ENCODE assay signal across 20 cellular contexts in the genomic region with DNA sequence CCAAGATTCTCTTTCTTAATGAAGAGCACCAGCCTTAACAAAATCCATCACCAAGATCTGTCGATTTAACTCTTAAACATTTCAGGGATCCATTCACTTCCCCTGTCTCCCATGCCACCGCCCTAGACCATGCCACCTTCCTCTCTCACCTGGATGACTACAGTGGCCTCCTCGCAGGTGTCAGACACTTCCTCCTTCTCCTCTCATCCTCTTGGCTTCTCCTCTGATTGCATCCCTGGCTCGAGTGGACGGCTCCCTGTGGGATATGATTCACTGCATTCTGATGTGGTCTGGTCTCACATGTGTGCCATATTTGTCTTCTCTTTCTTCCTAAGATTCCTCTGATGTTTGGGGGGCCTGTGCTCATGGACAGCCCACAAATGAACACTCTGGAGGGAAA.
"Had no signal": no experiment of that assay in that cellular context is flagged by ENCODE, and none has a peak within 500 bp of the region (broad histone marks: within the 10 kb centered on the region; RNA-seq: fewer than 3 reads in every experiment).

No MANE protein-coding gene starts in this region.

- H3K9ac ChIP-seq: neural progenitor cell had no signal

- ATAC-seq: heart left ventricle; left lung; naive thymus-derived CD8-positive, alpha-beta T cell; right lobe of liver; stimulated activated naive B cell treated with anti-CD40 and anti-IgM and Interleukin-4, amounts not matched to agents 10 μg/mL and 1 μg/mL and 100 μg/mL, for 72 hours had no signal

- H3K27ac ChIP-seq: brain microvascular endothelial cell, epithelial cell of prostate, heart left ventricle, left lung, neural progenitor cell, right lobe of liver, thoracic aorta, WERI-Rb-1 had no signal

- H3K27me3 ChIP-seq: brain microvascular endothelial cell, left lung, neural progenitor cell, right lobe of liver had no signal

- H3K4me1 ChIP-seq: heart left ventricle, left lung, right lobe of liver had no signal

- DNase-seq: activated CD4-positive, alpha-beta T cell treated with anti-CD3 and anti-CD28 coated beads for 1 hour; activated gamma-delta T cell treated with Interleukin-2 at 50 U/mL for 16 hours; activated T-cell treated with anti-CD3 and anti-CD28 coated beads, Interleukin-2, amount 50 U/mL, for 1 hour; anterior cingulate cortex; brain microvascular endothelial cell; central memory CD4-positive, alpha-beta T cell; heart left ventricle; left lung; naive thymus-derived CD8-positive, alpha-beta T cell; posterior cingulate gyrus; right lobe of liver; stimulated activated CD4-positive, alpha-beta T cell treated with anti-CD3 and anti-CD28 coated beads, Interleukin-2, amount 100 ng/mL, for 48 hours; stimulated activated CD8-positive, alpha-beta memory T cell treated with anti-CD3 and anti-CD28 coated beads, Interleukin-4, amount 100 ng/mL, for 48 hours; stimulated activated naive B cell treated with anti-CD40 and anti-IgM and Interleukin-4, amounts not matched to agents 10 μg/mL and 1 μg/mL and 100 μg/mL, for 72 hours; T-helper 1 cell; WERI-Rb-1 had no signal

- H3K36me3 ChIP-seq: brain microvascular endothelial cell, heart left ventricle, left lung, neural progenitor cell, right lobe of liver, thoracic aorta, WERI-Rb-1 had no signal

- H3K4me3 ChIP-seq: heart left ventricle, left lung, lung, neural progenitor cell, right lobe of liver, thoracic aorta had no signal
